25 cellular contexts compared by ENCODE assay signal in the genomic region with DNA sequence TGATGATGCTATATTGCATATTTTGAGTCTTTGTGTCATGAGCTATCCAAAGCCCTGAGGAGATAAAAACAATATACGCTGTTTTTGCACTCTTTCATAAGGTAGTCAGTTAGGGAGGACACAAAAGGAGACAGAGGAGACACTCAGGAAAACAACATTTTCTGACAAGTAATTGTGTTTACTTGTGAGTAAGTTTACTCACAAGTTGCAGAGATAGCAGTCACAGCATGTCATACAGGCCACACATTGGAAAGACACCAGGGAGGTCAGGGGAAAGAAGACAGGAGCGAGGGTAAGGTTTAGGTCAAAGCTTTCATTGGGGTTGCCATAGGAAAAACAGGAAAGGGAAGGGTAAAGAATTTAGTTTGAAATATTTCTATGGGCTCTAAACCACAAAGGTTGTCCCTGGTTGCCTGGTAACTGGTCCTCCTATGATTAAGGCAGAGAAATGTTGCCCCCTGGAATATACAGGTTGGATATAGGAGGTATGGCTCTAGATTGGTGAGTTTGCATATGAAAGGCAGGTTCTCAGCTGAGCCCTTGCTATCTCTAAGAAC. TPM values are rescaled to one million over a fixed set of nuclear protein-coding genes. Genes with fewer than 3 reads are reported as not detected.
DNase-seq lines count a peak whose midpoint lies in the region; ATAC-seq and TF ChIP-seq lines count a peak whose summit lies in the region.
"Had no signal": no experiment of that assay in that cellular context is flagged by ENCODE, and none has a peak within 500 bp of the region (broad histone marks: within the 10 kb centered on the region; RNA-seq: fewer than 3 reads in every experiment).

No MANE protein-coding gene starts in this region.

- TF ChIP-seq CTCF in epithelial cell of esophagus (IDR thresholded peaks at IDR 0.05; ENCODE audit: insufficient read depth, low read depth, low read length, missing control alignments): no peak
- no peak for TF ChIP-seq CTCF in GM13976 (IDR thresholded peaks at IDR 0.05; ENCODE audit: borderline replicate concordance, control extremely low read depth, extremely low read depth, insufficient read depth, missing control alignments)

- in situ Hi-C loops in GM13976 (cut with MboI; ENCODE audit: low sequenced_read_pairs, unreplicated experiment): no loop called here

- H3K4me1 ChIP-seq in skeletal muscle satellite cell (ENCODE audit: control insufficient read depth, insufficient read depth, low read length): peaks cover 6% of the 10 kb centered on the region
- H3K4me1 ChIP-seq: heart left ventricle, sigmoid colon, testis had no signal

- DNase-seq in H4 (ENCODE audit: low spot score) (peak; percentile 18), SW 1271 (lab: John Stamatoyannopoulos, UW) (peak; percentile 81 to 84), epithelial cell of esophagus (ENCODE audit: low read depth) (peak; percentile 75), mucosa of gallbladder (ENCODE audit: low spot score) (no peak), Kasumi-1 (lab: John Stamatoyannopoulos, UW) (no peak), GM13976 (ENCODE audit: low spot score) (no peak)
- DNase-seq: activated CD4-positive, alpha-beta T cell treated with anti-CD3 and anti-CD28 coated beads for 36 hours; activated effector memory CD4-positive, alpha-beta T cell treated with anti-CD3 and anti-CD28 coated beads, Interleukin-2, amount 50 U/mL, for 16 hours; dermis blood vessel endothelial cell; DMS153; heart left ventricle; KBM-7; kidney glomerular epithelial cell; NCI-H1105 treated with DMSO at 0.1 percent for 48 hours; NCI-H2227 treated with DMSO at 0.1 percent for 48 hours; occipital lobe; SHP77 treated with DMSO at 0.1 percent for 48 hours; sigmoid colon; stimulated activated CD4-positive, alpha-beta T cell treated with anti-CD3 and anti-CD28 coated beads, Interleukin-2, amount 100 ng/mL, for 48 hours; testis had no signal

- H3K4me3 ChIP-seq in epithelial cell of esophagus (ENCODE audit: low read length) (no peak overlapping the region), skeletal muscle satellite cell (ENCODE audit: low read length) (peak overlapping the region; percentile 20)
- H3K4me3 ChIP-seq: BLaER1 treated with 17β-estradiol and CSF1 and Interleukin-3, amounts not matched to agents 10 nM and 100 nM; heart left ventricle; sigmoid colon; testis had no signal

- no peaks in the 10 kb centered on the region for H3K9me3 ChIP-seq in skeletal muscle satellite cell (replicated peaks; ENCODE audit: low read length)
- H3K9me3 ChIP-seq: heart left ventricle, sigmoid colon, testis had no signal

- no peaks in the 10 kb centered on the region for H3K36me3 ChIP-seq in skeletal muscle satellite cell (ENCODE audit: insufficient read depth, low read length)
- H3K36me3 ChIP-seq: BLaER1 treated with 17β-estradiol and CSF1 and Interleukin-3, amounts not matched to agents 10 nM and 100 nM; heart left ventricle; sigmoid colon had no signal

- ATAC-seq in HG02642 (IDR thresholded peaks at IDR 0.05; ENCODE audit: poor library complexity, unreplicated experiment): no peak
- ATAC-seq: activated CD4-positive, alpha-beta T cell treated with anti-CD3 and anti-CD28 coated beads for 36 hours; esophagus mucosa; heart left ventricle had no signal

- peak overlapping the region; percentile 34 for H3K9ac ChIP-seq in skeletal muscle satellite cell (ENCODE audit: low read depth, low read length)
- H3K9ac ChIP-seq: BLaER1 treated with 17β-estradiol and CSF1 and Interleukin-3, amounts not matched to agents 10 nM and 100 nM had no signal

- no peaks in the 10 kb centered on the region for H3K27me3 ChIP-seq in skeletal muscle satellite cell (ENCODE audit: control insufficient read depth, insufficient read depth, low read length)
- H3K27me3 ChIP-seq: BLaER1 treated with 17β-estradiol and CSF1 and Interleukin-3, amounts not matched to agents 10 nM and 100 nM; heart left ventricle; sigmoid colon; testis had no signal

- no peak overlapping the region for H3K4me2 ChIP-seq in skeletal muscle satellite cell (ENCODE audit: low read length)
- H3K4me2 ChIP-seq: BLaER1 treated with 17β-estradiol and CSF1 and Interleukin-3, amounts not matched to agents 10 nM and 100 nM had no signal

RNA-seq across cellular contexts. Expression of a gene that starts 7.3 kb away (rescaled TPM):
- 73.5 and 75.5 TPM in 2 replicates for total RNA-seq in H4 (2014; rRNA removed; shearing (Covaris generic))
- 12.2 and 15.5 TPM in 2 replicates for total RNA-seq in skeletal muscle satellite cell (2012; rRNA removed)
- total RNA-seq in mucosa of gallbladder: 154 TPM

RNA-seq across cellular contexts. Expression of a gene that starts 26.5 kb away (rescaled TPM):
- total RNA-seq in H4 (2014; rRNA removed; shearing (Covaris generic)): 0.10 and 1.5 TPM in 2 replicates
- total RNA-seq in skeletal muscle satellite cell (2012; rRNA removed): not detected in 2 replicates
- total RNA-seq in mucosa of gallbladder: 0.86 TPM
- total RNA-seq: activated CD4-positive, alpha-beta T cell treated with anti-CD3 and anti-CD28 coated beads for 36 hours; dermis blood vessel endothelial cell; esophagus mucosa; sigmoid colon; T-helper 2 cell treated with Interferon-gamma antibody and Interleukin-4, amounts not matched to agents 100 ng/mL and 5 ng/mL, for 36 hours had no signal

RNA-seq across cellular contexts. Expression of a gene that starts 33.4 kb away (rescaled TPM):
- total RNA-seq in H4 (2014; rRNA removed; shearing (Covaris generic)): 7.3 and 8.7 TPM in 2 replicates
- total RNA-seq in skeletal muscle satellite cell (2012; rRNA removed): under 0.01 TPM in 1 of 2 replicates, not detected in the other
- 10.1 TPM for total RNA-seq in mucosa of gallbladder
- total RNA-seq: activated CD4-positive, alpha-beta T cell treated with anti-CD3 and anti-CD28 coated beads for 36 hours; dermis blood vessel endothelial cell; T-helper 2 cell treated with Interferon-gamma antibody and Interleukin-4, amounts not matched to agents 100 ng/mL and 5 ng/mL, for 36 hours had no signal

Comparison
In these comparisons a context has a peak if more than half of its experiments do, and no peak if none do; other contexts are left out.
1. DNase-seq: peak in H4 (single experiment), SW 1271 (2 of 2) and epithelial cell of esophagus (single experiment); none in mucosa of gallbladder (single experiment), Kasumi-1 (0 of 2) and GM13976 (single experiment).